1 cellular context compared by ENCODE assay signal in the genomic region with DNA sequence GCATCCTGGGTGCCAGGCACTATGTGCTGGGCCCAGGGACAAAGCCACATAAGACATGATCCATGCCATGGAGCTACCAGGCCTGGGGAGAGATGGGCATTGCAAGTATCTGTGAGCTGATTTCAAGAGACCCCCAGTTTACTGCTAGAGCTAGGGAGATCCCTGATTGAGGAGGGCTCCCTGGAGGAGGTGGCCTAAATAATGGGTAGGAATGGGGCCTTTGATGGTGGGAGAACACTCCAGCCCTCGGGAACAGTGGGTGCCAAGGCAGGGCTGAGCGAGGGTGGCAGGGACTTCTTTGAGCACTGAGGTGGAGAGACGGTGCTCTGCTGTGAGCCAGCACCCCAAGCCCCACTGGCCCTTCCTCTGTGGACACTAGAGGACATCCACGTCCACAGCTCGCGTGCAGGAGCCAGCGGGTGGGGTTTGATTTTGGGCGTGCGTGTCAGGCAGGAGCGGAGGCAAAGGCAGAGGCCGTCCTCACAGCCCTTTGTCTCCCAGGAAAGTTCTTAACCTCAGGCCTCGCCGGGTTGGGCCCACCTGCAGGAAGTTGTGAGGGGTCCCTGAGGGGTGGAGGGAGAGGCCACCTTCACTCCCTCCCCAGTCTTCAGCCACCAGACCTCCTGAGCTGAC.
TF ChIP-seq lines count a peak whose summit lies in the region.

No MANE protein-coding gene starts in this region.

TF ChIP-seq in K562, 482 proteins besides CTCF, POLR2A, EP300 and RAD21 (continued from another document):
- TF ChIP-seq ZNF436 (CRISPR knock-in tag; IDR thresholded peaks at IDR 0.05) (no peak), ZNF431 (CRISPR knock-in tag; IDR thresholded peaks at IDR 0.05) (no peak), STAT5B (CRISPR knock-in tag; IDR thresholded peaks at IDR 0.05) (no peak), FOXJ3 (CRISPR knock-in tag; IDR thresholded peaks at IDR 0.05) (no peak), CHD1 (IDR thresholded peaks at IDR 0.05; ENCODE audit: low read length) (no peak)
- TF ChIP-seq, protein P1, sequence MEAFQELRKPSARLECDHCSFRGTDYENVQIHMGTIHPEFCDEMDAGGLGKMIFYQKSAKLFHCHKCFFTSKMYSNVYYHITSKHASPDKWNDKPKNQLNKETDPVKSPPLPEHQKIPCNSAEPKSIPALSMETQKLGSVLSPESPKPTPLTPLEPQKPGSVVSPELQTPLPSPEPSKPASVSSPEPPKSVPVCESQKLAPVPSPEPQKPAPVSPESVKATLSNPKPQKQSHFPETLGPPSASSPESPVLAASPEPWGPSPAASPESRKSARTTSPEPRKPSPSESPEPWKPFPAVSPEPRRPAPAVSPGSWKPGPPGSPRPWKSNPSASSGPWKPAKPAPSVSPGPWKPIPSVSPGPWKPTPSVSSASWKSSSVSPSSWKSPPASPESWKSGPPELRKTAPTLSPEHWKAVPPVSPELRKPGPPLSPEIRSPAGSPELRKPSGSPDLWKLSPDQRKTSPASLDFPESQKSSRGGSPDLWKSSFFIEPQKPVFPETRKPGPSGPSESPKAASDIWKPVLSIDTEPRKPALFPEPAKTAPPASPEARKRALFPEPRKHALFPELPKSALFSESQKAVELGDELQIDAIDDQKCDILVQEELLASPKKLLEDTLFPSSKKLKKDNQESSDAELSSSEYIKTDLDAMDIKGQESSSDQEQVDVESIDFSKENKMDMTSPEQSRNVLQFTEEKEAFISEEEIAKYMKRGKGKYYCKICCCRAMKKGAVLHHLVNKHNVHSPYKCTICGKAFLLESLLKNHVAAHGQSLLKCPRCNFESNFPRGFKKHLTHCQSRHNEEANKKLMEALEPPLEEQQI (IDR thresholded peaks at IDR 0.05): no peak
